In genomic region chr3:102536479-102536878, GRCh38 we compare ENCODE assay signal across 8 cellular contexts.
DNase-seq lines count a peak whose midpoint lies in the region; ATAC-seq and TF ChIP-seq lines count a peak whose summit lies in the region.

No MANE protein-coding gene starts in this region.

- in situ Hi-C loops in GM13977 (cut with MboI; ENCODE audit: low pct_unique_long_range_greater_than_20kb, low sequenced_read_pairs, unreplicated experiment), result loop anchor here (10.0 to 25.0 kb wide), 2 partner anchors 732 to 849 kb away; partner anchors contain the start of genes RPL24 and ZBTB11

- no peaks in the 10 kb centered on the region for H3K4me1 ChIP-seq in lung (ENCODE audit: control insufficient read depth in 2 of 2, insufficient read depth in 2 of 2, low read length in 2 of 2)

- no peak overlapping the region for H3K27ac ChIP-seq in lung (ENCODE audit: low read depth in 1 of 2, low read length in 1 of 2)

- ATAC-seq in HG03354 (IDR thresholded peaks at IDR 0.05; ENCODE audit: poor library complexity, severe bottlenecking, unreplicated experiment), result peak; percentile 70
- no peak for ATAC-seq in lung (ENCODE audit: insufficient read depth, low FRiP score)

- no peaks in the 10 kb centered on the region for H3K9me3 ChIP-seq in lung (ENCODE audit: control insufficient read depth in 2 of 2, insufficient read depth in 1 of 2, low read length in 1 of 2)

- peak; percentile 19 for TF ChIP-seq CTCF in AG04449 (IDR thresholded peaks at IDR 0.05; ENCODE audit: insufficient read depth, low read length, missing control alignments)
- peak; percentile 49 for TF ChIP-seq CTCF in GM13977 (IDR thresholded peaks at IDR 0.05; ENCODE audit: extremely low read depth, insufficient read depth, missing control alignments)
- TF ChIP-seq CTCF in lung (IDR thresholded peaks at IDR 0.05; ENCODE audit: control extremely low read depth, extremely low read depth), result peak; percentile 25

- H3K4me3 ChIP-seq in AG04449 (ENCODE audit: low read depth, low read length), result no peak overlapping the region
- H3K4me3 ChIP-seq in lung, result no peak overlapping the region

- no peaks in the 10 kb centered on the region for H3K36me3 ChIP-seq in lung (ENCODE audit: control insufficient read depth in 2 of 2, insufficient read depth in 2 of 2, low read length in 2 of 2)

- DNase-seq in AG04449 (ENCODE audit: low read depth, low spot score) (no peak), GM13977 (ENCODE audit: low spot score) (peak; percentile 31), NCI-H774 (lab: John Stamatoyannopoulos, UW) (peak; percentile 66), cerebellar cortex (ENCODE audit: low spot score) (peak; percentile 25), lung (ENCODE audit: low spot score) (no peak)
- DNase-seq in stimulated activated naive CD4-positive, alpha-beta T cell treated with Interleukin-2 at 50 U/mL for 16 hours (lab: John Stamatoyannopoulos, UW), result no peak
- DNase-seq in activated CD8-positive, alpha-beta memory T cell treated with anti-CD3 and anti-CD28 coated beads for 24 hours, result no peak

- WGBS in lung, 2 donors, result 25 to 35% methylated on average over 7 of the region's 7 CpGs

- POLR2A ChIA-PET in AG04449 (lab: Yijun Ruan, JAX), result no interaction called here

- CTCF ChIA-PET in AG04449 (lab: Yijun Ruan, JAX), result interaction anchor here (1.1 to 10.3 kb wide), 10 partner anchors 9 to 734 kb away, joined by 3 to 214 read pairs (median 12); no protein-coding TSS in a partner anchor

- no peaks in the 10 kb centered on the region for H3K27me3 ChIP-seq in lung (ENCODE audit: control insufficient read depth, insufficient read depth)

Comparison
In these comparisons a context has a peak if more than half of its experiments do, and no peak if none do; other contexts are left out.
1. DNase-seq: peak in GM13977 (single experiment), NCI-H774 (single experiment) and cerebellar cortex (single experiment); none in AG04449 (single experiment), lung (single experiment), stimulated activated naive CD4-positive, alpha-beta T cell treated with Interleukin-2 at 50 U/mL for 16 hours (single experiment) and activated CD8-positive, alpha-beta memory T cell treated with anti-CD3 and anti-CD28 coated beads for 24 hours (single experiment).
2. Peak in every context shown above with its lines, with median percentiles within 50 percentile points of each other: CTCF ChIP-seq.